In the genomic region with DNA sequence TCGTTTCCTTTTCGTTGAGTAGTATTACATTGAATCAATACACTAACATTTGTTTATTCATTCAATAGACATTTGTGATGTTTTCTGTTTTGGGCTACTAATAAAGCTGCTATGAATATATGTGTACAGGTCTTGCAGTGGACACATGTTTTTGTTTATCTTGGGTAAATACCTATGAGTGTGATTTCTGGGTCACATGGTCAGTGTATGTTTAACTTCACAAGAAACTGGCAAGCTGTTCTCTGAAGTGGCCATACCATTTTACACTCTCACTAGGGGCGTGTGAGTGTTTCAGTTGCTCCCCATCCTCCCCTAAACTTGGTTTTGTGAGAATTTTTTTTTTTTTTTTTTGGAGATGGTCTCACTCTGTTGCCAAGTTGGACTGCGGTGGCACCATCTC, we compare ENCODE assay signal across 32 cellular contexts. TPM values are rescaled to one million over a fixed set of nuclear protein-coding genes. Genes with fewer than 3 reads are reported as not detected.
"Had no signal": no experiment of that assay in that cellular context is flagged by ENCODE, and none has a peak within 500 bp of the region (broad histone marks: within the 10 kb centered on the region; RNA-seq: fewer than 3 reads in every experiment).

No MANE protein-coding gene starts in this region.

- H3K27me3 ChIP-seq: colonic mucosa, esophagus squamous epithelium, gastrocnemius medialis, heart right ventricle, left lung had no signal

- H3K36me3 ChIP-seq: colonic mucosa, esophagus squamous epithelium, gastrocnemius medialis, heart right ventricle, left lung, lower lobe of right lung had no signal

- H3K4me1 ChIP-seq: colonic mucosa, esophagus squamous epithelium, left lung, lower lobe of right lung had no signal

- H3K27ac ChIP-seq: colonic mucosa, epithelial cell of prostate, esophagus squamous epithelium, gastrocnemius medialis, heart right ventricle, left lung, lower lobe of right lung had no signal

- ATAC-seq: effector memory CD8-positive, alpha-beta T cell; esophagus mucosa; gastrocnemius medialis; heart right ventricle; left colon; left lung; left ventricle myocardium superior; lower lobe of right lung; mucosa of descending colon had no signal

- H3K27ac Mint-ChIP-seq: dendritic cell treated with granulocyte-macrophage colony-stimulating factor and Interleukin-4, amounts not matched to agents 40 ng/mL and 50 ng/mL, for 4 days; effector memory CD8-positive, alpha-beta T cell; endodermal cell; immature natural killer cell; mesothelial cell of epicardium had no signal

- H3K9me3 Mint-ChIP-seq: dendritic cell treated with granulocyte-macrophage colony-stimulating factor and Interleukin-4, amounts not matched to agents 40 ng/mL and 50 ng/mL, for 4 days; effector memory CD8-positive, alpha-beta T cell; endodermal cell; immature natural killer cell; mesothelial cell of epicardium had no signal

- H3K9me3 ChIP-seq: colonic mucosa, esophagus squamous epithelium, gastrocnemius medialis, heart right ventricle, left lung, lower lobe of right lung, mucosa of descending colon had no signal

- H3K36me3 Mint-ChIP-seq: immature natural killer cell, mesothelial cell of epicardium, naive B cell had no signal

- FAIRE-seq: endometrium, kidney had no signal

- H3K4me3 Mint-ChIP-seq: dendritic cell treated with granulocyte-macrophage colony-stimulating factor and Interleukin-4, amounts not matched to agents 40 ng/mL and 50 ng/mL, for 4 days; effector memory CD8-positive, alpha-beta T cell; endodermal cell; immature natural killer cell; mesothelial cell of epicardium; naive B cell had no signal

- DNase-seq: colonic mucosa; cortex of kidney; effector CD8-positive, alpha-beta T cell; effector memory CD8-positive, alpha-beta T cell; endodermal cell; erythroblast; esophagus squamous epithelium; foreskin fibroblast; foreskin melanocyte; gastrocnemius medialis; glutamatergic neuron; head of caudate nucleus; heart right ventricle; hippocampal formation; immature natural killer cell; islet precursor cell; kidney; kidney glomerular epithelial cell; left colon; left lung; left ventricle myocardium superior; lower lobe of right lung; mesenchymal stem cell; mucosa of descending colon; naive B cell had no signal

- H3K4me3 ChIP-seq: colonic mucosa, esophagus squamous epithelium, gastrocnemius medialis, heart right ventricle, left lung, lower lobe of right lung, mucosa of descending colon had no signal

- H3K27me3 Mint-ChIP-seq: dendritic cell treated with granulocyte-macrophage colony-stimulating factor and Interleukin-4, amounts not matched to agents 40 ng/mL and 50 ng/mL, for 4 days; effector memory CD8-positive, alpha-beta T cell; naive B cell had no signal

- H3K4me1 Mint-ChIP-seq: immature natural killer cell had no signal

RNA-seq across cellular contexts. Expression of a gene that starts 35.0 kb away (rescaled TPM):
- total RNA-seq: esophagus mucosa, gastrocnemius medialis, glomerular endothelial cell, myocyte had no signal
- polyA plus RNA-seq: immature natural killer cell had no signal
